ENCODE assay signal across 8 cellular contexts in the genomic region with DNA sequence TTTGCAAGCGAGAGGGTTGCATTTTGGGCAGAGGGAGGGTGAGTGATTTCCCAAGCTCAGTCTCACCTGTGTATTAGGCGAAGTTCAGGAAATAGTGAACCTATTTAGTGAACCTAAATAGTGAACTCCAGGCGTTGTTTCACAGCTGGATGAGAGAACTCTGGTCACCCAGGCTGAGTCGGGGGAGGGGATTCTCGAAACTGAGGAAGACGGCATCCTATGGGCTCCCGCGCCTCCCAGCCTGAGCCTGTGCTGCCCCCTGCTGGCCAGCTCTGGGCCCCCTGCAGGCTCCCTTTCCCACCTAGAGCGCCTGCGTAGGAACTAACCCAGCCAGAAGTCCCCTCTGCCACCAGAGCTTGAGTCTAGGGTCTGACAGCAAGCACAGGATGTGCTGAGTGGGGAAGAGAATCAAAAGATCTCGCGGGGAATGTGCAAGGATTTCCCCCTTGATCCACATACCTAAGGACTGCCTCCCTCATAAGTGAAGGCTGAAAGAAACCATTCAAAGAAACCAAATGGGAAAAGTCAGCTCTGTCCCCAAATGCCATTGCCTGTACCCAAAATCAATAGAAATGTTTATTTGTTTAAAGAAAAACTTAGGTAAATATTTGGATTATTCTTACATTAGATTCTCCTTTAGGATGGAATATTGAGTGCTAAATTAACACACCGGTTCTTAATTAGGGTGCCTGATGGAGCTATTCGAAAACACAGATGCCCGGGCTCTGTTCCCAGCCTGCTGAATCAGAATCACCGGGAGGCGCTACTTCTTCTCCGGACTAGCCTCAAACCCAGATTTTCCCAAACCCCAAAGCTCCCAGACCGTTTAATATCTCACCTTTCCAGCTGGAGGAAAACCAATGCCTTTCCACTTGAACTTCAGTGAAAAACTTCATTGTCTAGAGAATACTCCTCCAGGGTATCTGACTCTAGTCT. TPM values are rescaled to one million over a fixed set of nuclear protein-coding genes. Genes with fewer than 3 reads are reported as not detected.
DNase-seq lines count a peak whose midpoint lies in the region; TF ChIP-seq lines count a peak whose summit lies in the region.

No MANE protein-coding gene starts in this region.

- DNase-seq in AG09309 (ENCODE audit: low read depth) (no peak), GM19238 (ENCODE audit: insufficient read length, low spot score) (peak; percentile 83), HT1080 (ENCODE audit: low read depth) (peak; percentile 53), Peyer's patch (peak; percentile 77 to 91 (median 81)), foreskin fibroblast (peak; percentile 25 to 77), ovary (peak; percentile 33 to 78 (median 56)), tibial artery (peak in 1 of 2 donors; percentile 28)
- peak; percentile 62 to 69 for DNase-seq in activated T-helper 1 cell treated with anti-CD3 and anti-CD28 coated beads, Interleukin-2, amount 50 U/mL, for 16 hours (ENCODE audit: low read depth in 1 of 2, low spot score in 1 of 2)

- WGBS in ovary, 3 donors, result 12 to 16% (median 12%) methylated on average over 19 of the region's 19 CpGs

- intact Hi-C loops in ovary (cut with DNase I), result loop anchor here in 2 of 4 donors (10.0 kb wide), 1 partner anchor 196 kb away; no protein-coding TSS in a partner anchor
- intact Hi-C loops in tibial artery (cut with DNase I; ENCODE audit: low total_unique reads), result no loop called here

- H3K27ac ChIP-seq in Peyer's patch, result no peak overlapping the region
- no peak overlapping the region for H3K27ac ChIP-seq in ovary
- H3K27ac ChIP-seq in tibial artery, result no peak overlapping the region

- H3K36me3 ChIP-seq in Peyer's patch (no peaks in the 10 kb centered on the region), ovary (no peaks in the 10 kb centered on the region), tibial artery (no peaks in the 10 kb centered on the region)

- TF ChIP-seq EP300 in ovary (IDR thresholded peaks at IDR 0.05), result no peak

- TF ChIP-seq CTCF in AG09309 (IDR thresholded peaks at IDR 0.05; ENCODE audit: control insufficient read depth, insufficient read depth, low read depth, low read length, missing control alignments), result peak; percentile 98
- TF ChIP-seq CTCF in Peyer's patch (IDR thresholded peaks at IDR 0.05), result peak; percentile 59 to 93 (median 87)
- peak; percentile 77 for TF ChIP-seq CTCF in foreskin fibroblast (IDR thresholded peaks at IDR 0.05; ENCODE audit: low read depth, low read length)
- TF ChIP-seq CTCF in ovary (IDR thresholded peaks at IDR 0.05), result peak; percentile 12 to 43 (median 20)
- peak; percentile 54 to 68 for TF ChIP-seq CTCF in tibial artery (IDR thresholded peaks at IDR 0.05)

- TF ChIP-seq POLR2A in Peyer's patch (IDR thresholded peaks at IDR 0.05), result no peak
- no peak for TF ChIP-seq POLR2A in ovary (IDR thresholded peaks at IDR 0.05)

- H3K9me3 ChIP-seq in Peyer's patch, result no peaks in the 10 kb centered on the region
- no peaks in the 10 kb centered on the region for H3K9me3 ChIP-seq in ovary
- H3K9me3 ChIP-seq in tibial artery, result no peaks in the 10 kb centered on the region

- H3K27me3 ChIP-seq in Peyer's patch (no peaks in the 10 kb centered on the region), ovary (no peaks in the 10 kb centered on the region), tibial artery (peaks cover 0 to 25% of the 10 kb centered on the region in 2 donors)

- H3K4me3 ChIP-seq in AG09309 (ENCODE audit: control insufficient read depth, low read depth, low read length) (no peak overlapping the region), Peyer's patch (no peak overlapping the region), foreskin fibroblast (ENCODE audit: low read depth in 1 of 2, low read length in 2 of 2) (no peak overlapping the region), ovary (no peak overlapping the region), tibial artery (no peak overlapping the region)

- H3K4me1 ChIP-seq in Peyer's patch, result no peaks in the 10 kb centered on the region
- H3K4me1 ChIP-seq in ovary (ENCODE audit: insufficient read depth), result no peaks in the 10 kb centered on the region
- peaks cover 0 to 5% (median 0%) of the 10 kb centered on the region in 4 donors for H3K4me1 ChIP-seq in tibial artery

RNA-seq across cellular contexts. Expression of gene MARVELD3, which starts 14.8 kb away (rescaled TPM):
- 0.10 and 0.55 TPM in 2 replicates for total RNA-seq in HT1080 (2014; rRNA removed; shearing (Covaris generic))
- polyA plus RNA-seq in HT1080 (2015; cell fraction: cytosol; rRNA removed), result not detected in 2 replicates
- 0.14 TPM in 1 of 2 replicates, not detected in the other for polyA plus RNA-seq in HT1080 (2015; cell fraction: nucleus; rRNA removed)
- total RNA-seq in Peyer's patch, result 100 to 1,000 TPM in 3 of 4 donors, 10 to 100 TPM in 1; 66.0 to 167 (median 154) TPM
- 1 to 10 TPM in 2 of 7 donors, under 1 TPM in 4, not detected in 1; 0.10 to 9.2 (median 0.68) TPM for total RNA-seq in ovary
- 1 to 10 TPM in 1 of 2 donors, under 1 TPM in 1; 0.20 to 1.5 TPM for polyA plus RNA-seq in ovary

RNA-seq across cellular contexts. Expression of gene TAT, which starts 34.3 kb away (rescaled TPM):
- not detected in 2 replicates for total RNA-seq in HT1080 (2014; rRNA removed; shearing (Covaris generic))
- not detected in 2 replicates for polyA plus RNA-seq in HT1080 (2015; cell fraction: cytosol; rRNA removed)
- not detected in 2 replicates for polyA plus RNA-seq in HT1080 (2015; cell fraction: nucleus; rRNA removed)
- total RNA-seq in Peyer's patch, result 1 to 10 TPM in 3 of 4 donors, not detected in 1; 2.4 to 5.8 (median 3.1) TPM
- total RNA-seq in ovary, result 1 to 10 TPM in 1 of 7 donors, under 1 TPM in 3, not detected in 3; 0.20 to 1.3 (median 0.35) TPM
- polyA plus RNA-seq in ovary, result under 1 TPM in 1 of 2 donors, not detected in 1; 0.02 TPM

Comparison
In these comparisons a context has a peak if more than half of its experiments do, and no peak if none do; other contexts are left out.
1. CTCF ChIP-seq: peak in every context shown above with its lines; median percentile 98 in AG09309; 87 in Peyer's patch; 77 in foreskin fibroblast; 61 in tibial artery; 20 in ovary.
2. RNA of gene MARVELD3, which starts 14.8 kb away (total RNA-seq): 66.0 to 167 TPM in Peyer's patch; 0.10 to 0.55 TPM in HT1080 and 0.10 to 9.2 TPM in ovary; every median in the first group is over 4 times any median in the second.